ENCODE assay signal across 8 cellular contexts in the genomic region with DNA sequence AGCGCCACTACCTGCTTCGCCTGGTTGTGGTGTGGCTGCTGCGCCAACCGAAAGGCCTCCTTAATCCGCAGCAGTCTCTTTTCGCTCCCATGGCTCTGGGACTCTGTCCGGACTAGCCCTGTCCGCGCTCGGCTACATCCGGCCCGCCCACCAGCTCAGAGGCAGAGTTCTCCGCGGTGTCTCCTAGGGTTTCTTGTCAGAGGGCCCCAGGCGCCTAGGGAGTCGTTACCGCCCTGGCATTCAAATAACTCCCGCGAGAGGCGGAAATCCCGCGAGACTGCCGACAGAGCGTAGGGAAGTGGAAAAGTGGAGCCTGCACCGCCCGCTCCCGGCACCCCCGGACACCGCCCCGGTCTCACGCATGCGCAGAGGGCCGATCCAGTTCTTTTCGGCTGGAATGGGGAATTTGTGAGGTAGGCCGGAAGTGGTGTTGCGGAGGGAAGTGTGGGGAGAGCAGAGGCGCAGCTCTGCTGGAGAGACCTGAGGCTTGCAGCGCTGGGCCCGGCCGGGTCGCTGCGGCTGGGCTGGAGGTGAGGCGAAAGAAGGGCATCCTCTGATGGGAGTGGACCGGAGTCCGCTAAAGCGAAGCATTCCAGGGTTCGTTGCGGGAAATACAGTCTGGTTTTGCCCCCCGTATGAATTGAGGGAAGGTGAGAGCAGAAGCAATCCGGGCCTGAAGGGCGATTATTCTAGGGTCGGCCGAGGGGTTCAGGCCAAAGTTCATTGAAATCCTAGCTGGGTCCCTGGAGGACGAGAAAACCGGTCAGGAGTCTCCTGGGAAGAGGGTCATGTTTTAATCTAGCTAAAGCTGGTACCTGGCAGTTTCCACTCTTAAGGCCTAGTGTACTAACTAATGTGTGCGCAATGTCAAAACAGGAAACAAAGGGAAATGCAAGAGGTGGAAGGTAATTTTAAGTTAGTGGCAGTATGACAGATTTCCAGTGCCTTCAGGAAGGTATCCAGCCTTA. TPM values are rescaled to one million over a fixed set of nuclear protein-coding genes. Genes with fewer than 3 reads are reported as not detected.
DNase-seq lines count a peak whose midpoint lies in the region; ATAC-seq and TF ChIP-seq lines count a peak whose summit lies in the region.

A gene (plus strand): TSS at position 456 of the 968 bp plus-strand sequence. CDS start 5,151 bp downstream, outside the sequence.

- H2AFZ ChIP-seq in ACC112 (ENCODE audit: low read length, unreplicated experiment): peak within 1 kb of the TSS; percentile 52

- TF ChIP-seq POLR2A in breast epithelium (IDR thresholded peaks at IDR 0.05): peak; percentile 76

- H3K9ac ChIP-seq in skeletal muscle tissue (ENCODE audit: low read depth in 1 of 3, low read length in 3 of 3): peak within 1 kb of the TSS; percentile 89 to 93 (median 92)

- H3K4me1 ChIP-seq in ACC112 (ENCODE audit: control insufficient read depth, insufficient read depth, low read length, unreplicated experiment): peaks cover 45% of the 10 kb centered on the region
- H3K4me1 ChIP-seq in breast epithelium: no peaks in the 10 kb centered on the region
- H3K4me1 ChIP-seq in skeletal muscle tissue (ENCODE audit: control insufficient read depth in 3 of 3, insufficient read depth in 3 of 3, low read length in 3 of 3): peaks cover 6 to 15% (median 8%) of the 10 kb centered on the region in 3 donors

- TF ChIP-seq CTCF in VCaP (conservative IDR thresholded peaks at IDR 0.05): 0 out of 2 replicates have a peak, but pooled peaks have one; percentile 16
- TF ChIP-seq CTCF in breast epithelium (IDR thresholded peaks at IDR 0.05): peak in 2 of 3 donors; percentile 30 to 37

- peak within 1 kb of the TSS; percentile 85 for H3K27ac ChIP-seq in ACC112 (ENCODE audit: low read depth, low read length)
- H3K27ac ChIP-seq in VCaP: peak within 1 kb of the TSS; percentile 95
- H3K27ac ChIP-seq in breast epithelium: peak within 1 kb of the TSS; percentile 92
- peak within 1 kb of the TSS; percentile 78 for H3K27ac ChIP-seq in skeletal muscle tissue (ENCODE audit: low read depth, low read length)

- H3K9me3 ChIP-seq in breast epithelium (no peaks in the 10 kb centered on the region), iPS-18c (ENCODE audit: control insufficient read depth, insufficient read depth, low read length) (no peaks in the 10 kb centered on the region), skeletal muscle tissue (ENCODE audit: control insufficient read depth in 3 of 3, low read length in 3 of 3) (no peaks in the 10 kb centered on the region)

- H3K27me3 ChIP-seq in ACC112 (ENCODE audit: insufficient read depth, low read length) (no peaks in the 10 kb centered on the region), breast epithelium (no peaks in the 10 kb centered on the region), skeletal muscle tissue (ENCODE audit: control insufficient read depth in 3 of 3, insufficient read depth in 3 of 3, low read length in 3 of 3) (no peaks in the 10 kb centered on the region)

- DNase-seq in NCI-H2196 treated with DMSO at 0.1 percent for 48 hours (lab: John Stamatoyannopoulos, UW; ENCODE audit: unreplicated experiment): peak; percentile 94
- DNase-seq in breast epithelium (ENCODE audit: low spot score in 2 of 2): peak; percentile 95 to 98

- H3K4me3 ChIP-seq in ACC112 (ENCODE audit: low read depth, low read length): peak within 1 kb of the TSS; percentile 91
- H3K4me3 ChIP-seq in breast epithelium: peak within 1 kb of the TSS; percentile 59 to 77 (median 74)
- H3K4me3 ChIP-seq in iPS-18c (ENCODE audit: insufficient read depth, low read depth, low read length): peak within 1 kb of the TSS; percentile 87
- peak within 1 kb of the TSS; percentile 92 to 95 (median 94) for H3K4me3 ChIP-seq in skeletal muscle tissue (ENCODE audit: low read length in 3 of 3)

- H3K36me3 ChIP-seq in ACC112 (ENCODE audit: insufficient read depth, low read length) (peaks cover 30% of the 10 kb centered on the region), breast epithelium (no peaks in the 10 kb centered on the region), skeletal muscle tissue (ENCODE audit: control insufficient read depth in 3 of 3, insufficient read depth in 3 of 3, low read length in 3 of 3) (peaks cover 0 to 13% (median 4%) of the 10 kb centered on the region in 3 donors)

- peak; percentile 82 for ATAC-seq in GM18870 (IDR thresholded peaks at IDR 0.05; ENCODE audit: unreplicated experiment)
- peak; percentile 95 for ATAC-seq in HG03135 (IDR thresholded peaks at IDR 0.05; ENCODE audit: unreplicated experiment)

- intact Hi-C loops in breast epithelium (cut with DNase I; ENCODE audit: low total_unique reads): no loop called here

- H3K79me2 ChIP-seq in ACC112 (ENCODE audit: control insufficient read depth, insufficient read depth, low read length, unreplicated experiment): peaks cover 83% of the 10 kb centered on the region

RNA-seq across cellular contexts. Expression of the gene that starts here (rescaled TPM):
- total RNA-seq in breast epithelium (10 to 100 TPM; 34.7 to 66.9 (median 55.9) TPM), skeletal muscle tissue (12.0 TPM)

Comparison
In these comparisons a context has a peak if more than half of its experiments do, and no peak if none do; other contexts are left out.
1. Peak in every context shown above with its lines: DNase-seq, ATAC-seq, H3K4me3 ChIP-seq and H3K27ac ChIP-seq.